20 cellular contexts compared by ENCODE assay signal in genomic region chr5:133226186-133226585, GRCh38.
A peak's percentile ranks its signal among the peaks of the same experiment; 100 is the strongest.
DNase-seq lines count a peak whose midpoint lies in the region; ATAC-seq and TF ChIP-seq lines count a peak whose summit lies in the region.
"Had no signal": no experiment of that assay in that cellular context is flagged by ENCODE, and none has a peak within 500 bp of the region (broad histone marks: within the 10 kb centered on the region; RNA-seq: fewer than 3 reads in every experiment).

No MANE protein-coding gene starts in this region.

- DNase-seq in NCI-H226 (peak; percentile 0), endodermal cell (peak; percentile 26), renal cortical epithelial cell (ENCODE audit: low read depth) (peak; percentile 2), UCSD-AML1 (lab: John Stamatoyannopoulos, UW; ENCODE audit: unreplicated experiment) (no peak), upper lobe of right lung (no peak), ovary (no peak)
- DNase-seq in stimulated activated CD4-positive, alpha-beta T cell treated with anti-CD3 and anti-CD28 coated beads, Interleukin-2, amount 100 ng/mL, for 48 hours: no peak
- DNase-seq: activated CD4-positive, alpha-beta T cell treated with anti-CD3 and anti-CD28 coated beads, Interleukin-2, amount 10 ng/mL, durations not matched to agents 7 days and 5 days; aorta; COR-L47; lower lobe of right lung; NCI-H1105 treated with DMSO at 0.1 percent for 48 hours had no signal

- intact Hi-C loops in upper lobe of right lung (cut with DNase I): no loop called here
- intact Hi-C loops in ovary (cut with DNase I): no loop called here

- no peak overlapping the region for H3K9ac ChIP-seq in endodermal cell (ENCODE audit: extremely low read depth, low read length, poor library complexity, severe bottlenecking)
- H3K9ac ChIP-seq: GM23248 had no signal

- no peaks in the 10 kb centered on the region for H3K36me3 ChIP-seq in endodermal cell (ENCODE audit: control insufficient read depth, insufficient read depth, low read length)
- H3K36me3 ChIP-seq in upper lobe of right lung: no peaks in the 10 kb centered on the region
- H3K36me3 ChIP-seq in ovary: no peaks in the 10 kb centered on the region
- H3K36me3 ChIP-seq: lower lobe of right lung, right lobe of liver had no signal

- no peak for ATAC-seq in upper lobe of right lung
- ATAC-seq: lower lobe of right lung, Panc1 had no signal

- H3K4me1 ChIP-seq in endodermal cell (ENCODE audit: control insufficient read depth, insufficient read depth, low read length) (no peaks in the 10 kb centered on the region), upper lobe of right lung (no peaks in the 10 kb centered on the region), ovary (ENCODE audit: insufficient read depth) (no peaks in the 10 kb centered on the region)
- H3K4me1 ChIP-seq: lower lobe of right lung had no signal

- no peaks in the 10 kb centered on the region for H3K36me3 Mint-ChIP-seq in endodermal cell (ENCODE audit: low read depth)
- H3K36me3 Mint-ChIP-seq: activated naive CD4-positive, alpha-beta T cell treated with anti-CD3 and anti-CD28 coated beads, Interleukin-2, amount 50 U/mL, for 24 hours had no signal

- H3K27me3 ChIP-seq in endodermal cell (ENCODE audit: control insufficient read depth, insufficient read depth, low read length, poor library complexity, severe bottlenecking): no peaks in the 10 kb centered on the region
- no peaks in the 10 kb centered on the region for H3K27me3 ChIP-seq in upper lobe of right lung
- H3K27me3 ChIP-seq in ovary: no peaks in the 10 kb centered on the region
- H3K27me3 ChIP-seq: dorsolateral prefrontal cortex, right lobe of liver had no signal

- 78% methylated on average over 1 of the region's 1 CpG; no CpG with 5 or more reads in 1 of the 2 experiments for WGBS in endodermal cell (ENCODE audit: insufficient coverage in 1 of 2, insufficient read length in 1 of 2), 2 experiments
- WGBS in ovary, 3 donors: 28 to 80% (median 63%) methylated on average over 1 of the region's 1 CpG

- H3K27ac Mint-ChIP-seq in endodermal cell: no peak overlapping the region
- H3K27ac Mint-ChIP-seq: activated CD4-positive, alpha-beta T cell treated with anti-CD3 and anti-CD28 coated beads, Interleukin-2, amount 10 ng/mL, durations not matched to agents 7 days and 5 days; activated naive CD4-positive, alpha-beta T cell treated with anti-CD3 and anti-CD28 coated beads, Interleukin-2, amount 50 U/mL, for 24 hours; B cell had no signal

- TF ChIP-seq POLR2A in ovary (IDR thresholded peaks at IDR 0.05): no peak

- TF ChIP-seq CTCF in 22Rv1 (IDR thresholded peaks at IDR 0.05): no peak
- TF ChIP-seq CTCF in endodermal cell (conservative IDR thresholded peaks at IDR 0.05): no peak
- no peak for TF ChIP-seq CTCF in upper lobe of right lung (IDR thresholded peaks at IDR 0.05)
- no peak for TF ChIP-seq CTCF in ovary (IDR thresholded peaks at IDR 0.05)

- H3K27ac ChIP-seq in 22Rv1: peak overlapping the region; percentile 55
- no peak overlapping the region for H3K27ac ChIP-seq in endodermal cell (ENCODE audit: low read depth, low read length)
- H3K27ac ChIP-seq in upper lobe of right lung: no peak overlapping the region
- H3K27ac ChIP-seq in ovary: no peak overlapping the region
- H3K27ac ChIP-seq: dorsolateral prefrontal cortex, GM23248, lower lobe of right lung, right lobe of liver, VCaP had no signal

- no peak overlapping the region for H3K4me3 ChIP-seq in endodermal cell (ENCODE audit: low read length)
- no peak overlapping the region for H3K4me3 ChIP-seq in upper lobe of right lung
- H3K4me3 ChIP-seq in ovary: no peak overlapping the region
- H3K4me3 ChIP-seq: dorsolateral prefrontal cortex, GM23248, lower lobe of right lung, right lobe of liver had no signal

- TF ChIP-seq EP300 in ovary (IDR thresholded peaks at IDR 0.05): no peak

- H3K4me3 Mint-ChIP-seq in endodermal cell: no peak overlapping the region
- H3K4me3 Mint-ChIP-seq: activated CD4-positive, alpha-beta T cell treated with anti-CD3 and anti-CD28 coated beads, Interleukin-2, amount 10 ng/mL, durations not matched to agents 7 days and 5 days; activated naive CD4-positive, alpha-beta T cell treated with anti-CD3 and anti-CD28 coated beads, Interleukin-2, amount 50 U/mL, for 24 hours; B cell had no signal

- H3K9me3 Mint-ChIP-seq in endodermal cell: no peaks in the 10 kb centered on the region
- H3K9me3 Mint-ChIP-seq: activated CD4-positive, alpha-beta T cell treated with anti-CD3 and anti-CD28 coated beads, Interleukin-2, amount 10 ng/mL, durations not matched to agents 7 days and 5 days; activated naive CD4-positive, alpha-beta T cell treated with anti-CD3 and anti-CD28 coated beads, Interleukin-2, amount 50 U/mL, for 24 hours had no signal

- H3K9me3 ChIP-seq in endodermal cell (ENCODE audit: control insufficient read depth, low read length): no peaks in the 10 kb centered on the region
- H3K9me3 ChIP-seq in upper lobe of right lung: no peaks in the 10 kb centered on the region
- H3K9me3 ChIP-seq in ovary: no peaks in the 10 kb centered on the region
- H3K9me3 ChIP-seq: lower lobe of right lung, right lobe of liver had no signal

- peaks cover 6% of the 10 kb centered on the region for H3K4me1 Mint-ChIP-seq in endodermal cell
- H3K4me1 Mint-ChIP-seq: activated CD4-positive, alpha-beta T cell treated with anti-CD3 and anti-CD28 coated beads, Interleukin-2, amount 10 ng/mL, durations not matched to agents 7 days and 5 days; activated naive CD4-positive, alpha-beta T cell treated with anti-CD3 and anti-CD28 coated beads, Interleukin-2, amount 50 U/mL, for 24 hours; B cell had no signal

- H3K27me3 Mint-ChIP-seq in endodermal cell (ENCODE audit: insufficient read depth): no peaks in the 10 kb centered on the region
- H3K27me3 Mint-ChIP-seq: activated naive CD4-positive, alpha-beta T cell treated with anti-CD3 and anti-CD28 coated beads, Interleukin-2, amount 50 U/mL, for 24 hours had no signal

Comparison
In these comparisons a context has a peak if more than half of its experiments do, and no peak if none do; other contexts are left out.
1. DNase-seq: peak in NCI-H226 (single experiment), endodermal cell (single experiment) and renal cortical epithelial cell (single experiment); none in UCSD-AML1 (single experiment), upper lobe of right lung (single experiment), ovary (0 of 5) and stimulated activated CD4-positive, alpha-beta T cell treated with anti-CD3 and anti-CD28 coated beads, Interleukin-2, amount 100 ng/mL, for 48 hours (0 of 2).